ENCODE assay signal across 2 cellular contexts in the genomic region with DNA sequence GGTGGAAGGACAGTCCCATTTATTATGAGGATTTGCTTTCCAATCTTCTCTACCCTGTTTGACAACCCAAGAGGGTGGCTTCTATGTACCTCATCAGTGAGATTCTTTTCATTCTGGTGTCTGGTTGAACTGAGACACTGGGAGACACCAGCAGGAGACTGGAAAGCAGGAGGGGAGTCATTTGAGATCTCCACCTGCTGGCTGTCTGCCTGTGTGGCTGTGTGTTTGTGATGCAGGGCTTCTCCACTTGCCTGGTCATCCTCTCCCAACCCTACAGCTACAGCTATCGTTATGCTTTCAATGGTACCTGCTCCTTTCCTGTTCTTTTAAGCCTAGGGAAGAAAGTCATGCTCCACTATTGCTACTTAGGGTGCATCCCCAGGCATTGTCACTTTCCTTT.
TF ChIP-seq lines count a peak whose summit lies in the region.

No MANE protein-coding gene starts in this region.

TF ChIP-seq in HepG2, 621 proteins besides CTCF, POLR2A, EP300 and RAD21:
- TF ChIP-seq, protein P1, sequence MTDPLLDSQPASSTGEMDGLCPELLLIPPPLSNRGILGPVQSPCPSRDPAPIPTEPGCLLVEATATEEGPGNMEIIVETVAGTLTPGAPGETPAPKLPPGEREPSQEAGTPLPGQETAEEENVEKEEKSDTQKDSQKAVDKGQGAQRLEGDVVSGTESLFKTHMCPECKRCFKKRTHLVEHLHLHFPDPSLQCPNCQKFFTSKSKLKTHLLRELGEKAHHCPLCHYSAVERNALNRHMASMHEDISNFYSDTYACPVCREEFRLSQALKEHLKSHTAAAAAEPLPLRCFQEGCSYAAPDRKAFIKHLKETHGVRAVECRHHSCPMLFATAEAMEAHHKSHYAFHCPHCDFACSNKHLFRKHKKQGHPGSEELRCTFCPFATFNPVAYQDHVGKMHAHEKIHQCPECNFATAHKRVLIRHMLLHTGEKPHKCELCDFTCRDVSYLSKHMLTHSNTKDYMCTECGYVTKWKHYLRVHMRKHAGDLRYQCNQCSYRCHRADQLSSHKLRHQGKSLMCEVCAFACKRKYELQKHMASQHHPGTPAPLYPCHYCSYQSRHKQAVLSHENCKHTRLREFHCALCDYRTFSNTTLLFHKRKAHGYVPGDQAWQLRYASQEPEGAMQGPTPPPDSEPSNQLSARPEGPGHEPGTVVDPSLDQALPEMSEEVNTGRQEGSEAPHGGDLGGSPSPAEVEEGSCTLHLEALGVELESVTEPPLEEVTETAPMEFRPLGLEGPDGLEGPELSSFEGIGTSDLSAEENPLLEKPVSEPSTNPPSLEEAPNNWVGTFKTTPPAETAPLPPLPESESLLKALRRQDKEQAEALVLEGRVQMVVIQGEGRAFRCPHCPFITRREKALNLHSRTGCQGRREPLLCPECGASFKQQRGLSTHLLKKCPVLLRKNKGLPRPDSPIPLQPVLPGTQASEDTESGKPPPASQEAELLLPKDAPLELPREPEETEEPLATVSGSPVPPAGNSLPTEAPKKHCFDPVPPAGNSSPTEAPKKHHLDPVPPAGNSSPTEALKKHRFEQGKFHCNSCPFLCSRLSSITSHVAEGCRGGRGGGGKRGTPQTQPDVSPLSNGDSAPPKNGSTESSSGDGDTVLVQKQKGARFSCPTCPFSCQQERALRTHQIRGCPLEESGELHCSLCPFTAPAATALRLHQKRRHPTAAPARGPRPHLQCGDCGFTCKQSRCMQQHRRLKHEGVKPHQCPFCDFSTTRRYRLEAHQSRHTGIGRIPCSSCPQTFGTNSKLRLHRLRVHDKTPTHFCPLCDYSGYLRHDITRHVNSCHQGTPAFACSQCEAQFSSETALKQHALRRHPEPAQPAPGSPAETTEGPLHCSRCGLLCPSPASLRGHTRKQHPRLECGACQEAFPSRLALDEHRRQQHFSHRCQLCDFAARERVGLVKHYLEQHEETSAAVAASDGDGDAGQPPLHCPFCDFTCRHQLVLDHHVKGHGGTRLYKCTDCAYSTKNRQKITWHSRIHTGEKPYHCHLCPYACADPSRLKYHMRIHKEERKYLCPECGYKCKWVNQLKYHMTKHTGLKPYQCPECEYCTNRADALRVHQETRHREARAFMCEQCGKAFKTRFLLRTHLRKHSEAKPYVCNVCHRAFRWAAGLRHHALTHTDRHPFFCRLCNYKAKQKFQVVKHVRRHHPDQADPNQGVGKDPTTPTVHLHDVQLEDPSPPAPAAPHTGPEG (CRISPR knock-in tag; IDR thresholded peaks at IDR 0.05) = no peak
- TF ChIP-seq, protein P2, sequence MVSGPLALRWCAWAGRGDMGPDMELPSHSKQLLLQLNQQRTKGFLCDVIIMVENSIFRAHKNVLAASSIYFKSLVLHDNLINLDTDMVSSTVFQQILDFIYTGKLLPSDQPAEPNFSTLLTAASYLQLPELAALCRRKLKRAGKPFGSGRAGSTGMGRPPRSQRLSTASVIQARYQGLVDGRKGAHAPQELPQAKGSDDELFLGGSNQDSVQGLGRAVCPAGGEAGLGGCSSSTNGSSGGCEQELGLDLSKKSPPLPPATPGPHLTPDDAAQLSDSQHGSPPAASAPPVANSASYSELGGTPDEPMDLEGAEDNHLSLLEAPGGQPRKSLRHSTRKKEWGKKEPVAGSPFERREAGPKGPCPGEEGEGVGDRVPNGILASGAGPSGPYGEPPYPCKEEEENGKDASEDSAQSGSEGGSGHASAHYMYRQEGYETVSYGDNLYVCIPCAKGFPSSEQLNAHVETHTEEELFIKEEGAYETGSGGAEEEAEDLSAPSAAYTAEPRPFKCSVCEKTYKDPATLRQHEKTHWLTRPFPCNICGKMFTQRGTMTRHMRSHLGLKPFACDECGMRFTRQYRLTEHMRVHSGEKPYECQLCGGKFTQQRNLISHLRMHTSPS (CRISPR knock-in tag; IDR thresholded peaks at IDR 0.05; ENCODE audit: low read depth) = no peak

TF ChIP-seq in HCT116, 20 proteins besides CTCF, POLR2A, EP300 and RAD21:
- TF ChIP-seq ZFX (IDR thresholded peaks at IDR 0.05) (no peak), JUND (IDR thresholded peaks at IDR 0.05) (no peak), SRF (IDR thresholded peaks at IDR 0.05; ENCODE audit: low read depth) (no peak)
- TF ChIP-seq, protein P3, sequence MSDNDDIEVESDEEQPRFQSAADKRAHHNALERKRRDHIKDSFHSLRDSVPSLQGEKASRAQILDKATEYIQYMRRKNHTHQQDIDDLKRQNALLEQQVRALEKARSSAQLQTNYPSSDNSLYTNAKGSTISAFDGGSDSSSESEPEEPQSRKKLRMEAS (IDR thresholded peaks at IDR 0.05) = no peak
- TF ChIP-seq, protein P4, sequence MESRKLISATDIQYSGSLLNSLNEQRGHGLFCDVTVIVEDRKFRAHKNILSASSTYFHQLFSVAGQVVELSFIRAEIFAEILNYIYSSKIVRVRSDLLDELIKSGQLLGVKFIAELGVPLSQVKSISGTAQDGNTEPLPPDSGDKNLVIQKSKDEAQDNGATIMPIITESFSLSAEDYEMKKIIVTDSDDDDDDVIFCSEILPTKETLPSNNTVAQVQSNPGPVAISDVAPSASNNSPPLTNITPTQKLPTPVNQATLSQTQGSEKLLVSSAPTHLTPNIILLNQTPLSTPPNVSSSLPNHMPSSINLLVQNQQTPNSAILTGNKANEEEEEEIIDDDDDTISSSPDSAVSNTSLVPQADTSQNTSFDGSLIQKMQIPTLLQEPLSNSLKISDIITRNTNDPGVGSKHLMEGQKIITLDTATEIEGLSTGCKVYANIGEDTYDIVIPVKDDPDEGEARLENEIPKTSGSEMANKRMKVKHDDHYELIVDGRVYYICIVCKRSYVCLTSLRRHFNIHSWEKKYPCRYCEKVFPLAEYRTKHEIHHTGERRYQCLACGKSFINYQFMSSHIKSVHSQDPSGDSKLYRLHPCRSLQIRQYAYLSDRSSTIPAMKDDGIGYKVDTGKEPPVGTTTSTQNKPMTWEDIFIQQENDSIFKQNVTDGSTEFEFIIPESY (IDR thresholded peaks at IDR 0.05; ENCODE audit: extremely low read depth, insufficient replicate concordance, low read length) = no peak
